Comparison of ENCODE assay signal across 12 cellular contexts in genomic region chr1:180609643-180610555, GRCh38. TPM values are rescaled to one million over a fixed set of nuclear protein-coding genes. Genes with fewer than 3 reads are reported as not detected.
A peak's percentile ranks its signal among the peaks of the same experiment; 100 is the strongest.
DNase-seq lines count a peak whose midpoint lies in the region; ATAC-seq and TF ChIP-seq lines count a peak whose summit lies in the region.
"Had no signal": no experiment of that assay in that cellular context is flagged by ENCODE, and none has a peak within 500 bp of the region (broad histone marks: within the 10 kb centered on the region; RNA-seq: fewer than 3 reads in every experiment).

No MANE protein-coding gene starts in this region.

- intact Hi-C loops in HCT116 (cut with micrococcal nuclease), result no loop called here

- H4K12ac ChIP-seq in trophoblast cell (ENCODE audit: low read depth, low read length), result no peak overlapping the region

- no peak overlapping the region for H3K18ac ChIP-seq in trophoblast cell (ENCODE audit: low read length)

- H2AFZ ChIP-seq in HCT116 (ENCODE audit: low read depth, low read length, poor library complexity, severe bottlenecking) (peak overlapping the region; percentile 80), trophoblast cell (ENCODE audit: insufficient read depth, low read length, poor library complexity) (no peak overlapping the region)

- ATAC-seq in HCT116, result peak; percentile 57; the same call in 1 of the 2 replicates

- TF ChIP-seq CTCF in HCT116 (IDR thresholded peaks at IDR 0.05 in 2 of 3, conservative IDR thresholded peaks at IDR 0.05 in 1 of 3; ENCODE audit: borderline replicate concordance in 1 of 3, insufficient read depth in 1 of 3, low read depth in 2 of 3, low read length in 2 of 3) (no peak), fibroblast of pulmonary artery (IDR thresholded peaks at IDR 0.05; ENCODE audit: low read length, missing control alignments) (no peak)

- H3K9me3 ChIP-seq in HCT116 (ENCODE audit: control insufficient read depth in 1 of 2, insufficient read depth in 1 of 2, low read depth in 1 of 2, low read length in 2 of 2), result no peaks in the 10 kb centered on the region
- no peaks in the 10 kb centered on the region for H3K9me3 ChIP-seq in trophoblast cell (ENCODE audit: insufficient read depth, low read depth, low read length)

- no peaks in the 10 kb centered on the region for H3K27me3 ChIP-seq in HCT116 (ENCODE audit: insufficient read depth, low read length)
- no peaks in the 10 kb centered on the region for H3K27me3 ChIP-seq in trophoblast cell (ENCODE audit: insufficient read depth, low read length)

- no peaks in the 10 kb centered on the region for H3K79me1 ChIP-seq in trophoblast cell (ENCODE audit: low read length)

- H2BK120ac ChIP-seq in trophoblast cell (ENCODE audit: insufficient read depth, low read length, poor library complexity), result no peak overlapping the region

- BruUV-seq in HCT116 (replicated peaks; lab: Mats Ljungman, UMichigan), result no TSS peak

- H3K79me2 ChIP-seq in HCT116 (ENCODE audit: insufficient read depth, low read length) (no peaks in the 10 kb centered on the region), trophoblast cell (ENCODE audit: control insufficient read depth, insufficient read depth, low read length, poor library complexity) (no peaks in the 10 kb centered on the region)

- CTCF ChIA-PET in HCT116 (lab: Charles Lee), result no interaction called here

- no peak overlapping the region for H3K23ac ChIP-seq in trophoblast cell (ENCODE audit: low read length)

- DNase-seq in HCT116 (ENCODE audit: low read depth, low spot score) (no peak), OCI-M1 (lab: John Stamatoyannopoulos, UW) (peak; percentile 89), fibroblast of pulmonary artery (ENCODE audit: low read depth) (peak; percentile 67), trophoblast cell (peak; percentile 29 to 80), midbrain (lab: John Stamatoyannopoulos, UW) (no peak), activated T-cell treated with anti-CD3 and anti-CD28 coated beads for 4 hours (no peak), NCI-H2029 treated with DMSO at 0.1 percent for 48 hours (lab: John Stamatoyannopoulos, UW) (no peak), superior temporal gyrus (ENCODE audit: extremely low spot score) (no peak)
- DNase-seq: activated T-cell treated with anti-CD3 and anti-CD28 coated beads, Interleukin-2, amount 50 U/mL, for 4 hours; cortex of kidney; immature natural killer cell; T-helper 9 cell had no signal

- H3K4me1 ChIP-seq in HCT116 (ENCODE audit: control insufficient read depth in 1 of 2, insufficient read depth in 2 of 2, low read length in 2 of 2) (peaks cover 0 to 3% of the 10 kb centered on the region in 2 experiments; a peak in 1 of 4 replicates), trophoblast cell (ENCODE audit: control insufficient read depth in 1 of 2, insufficient read depth in 2 of 2, low read length in 2 of 2) (peaks cover 0 to 7% of the 10 kb centered on the region in 2 experiments)

- WGBS in trophoblast cell (ENCODE audit: extremely low coverage, insufficient coverage, insufficient read length), result no CpG with 5 or more reads among the region's 7 CpGs

- H3K4me3 ChIP-seq in HCT116 (replicated peaks in 1 of 2; ENCODE audit: low read depth in 1 of 2, low read length in 2 of 2), result no peak overlapping the region
- no peak overlapping the region for H3K4me3 ChIP-seq in fibroblast of pulmonary artery (replicated peaks; ENCODE audit: low read depth, low read length)
- H3K4me3 ChIP-seq in trophoblast cell (ENCODE audit: low read depth, low read length), result no peak overlapping the region

- H3K4ac ChIP-seq in trophoblast cell (ENCODE audit: low read depth, low read length), result no peak overlapping the region

- no peak overlapping the region for H2BK5ac ChIP-seq in trophoblast cell (ENCODE audit: low read depth, low read length, poor library complexity)

- RAD21 ChIA-PET in HCT116 (lab: Charles Lee; ENCODE audit: low non-redundant PET in 1 of 2, low total read pairs in 2 of 2, uncharacterized antibody in 2 of 2, unreplicated experiment in 2 of 2), result no interaction called here

- H2AK5ac ChIP-seq in trophoblast cell (ENCODE audit: low read length), result no peak overlapping the region

- no peak overlapping the region for H2BK12ac ChIP-seq in trophoblast cell (ENCODE audit: low read length)

- no peak overlapping the region for H3K4me2 ChIP-seq in HCT116 (ENCODE audit: low read length)
- no peak overlapping the region for H3K4me2 ChIP-seq in trophoblast cell (ENCODE audit: low read length)

- H3K9ac ChIP-seq in HCT116 (ENCODE audit: low read length) (no peak overlapping the region), trophoblast cell (ENCODE audit: low read length) (no peak overlapping the region)

- no peak for TF ChIP-seq RAD21 in HCT116 (IDR thresholded peaks at IDR 0.05; ENCODE audit: low read depth)

- H4K20me1 ChIP-seq in HCT116 (ENCODE audit: insufficient read depth), result no peaks in the 10 kb centered on the region

- no peak overlapping the region for H3K14ac ChIP-seq in trophoblast cell (ENCODE audit: low read length)

- no peak overlapping the region for H4K8ac ChIP-seq in trophoblast cell (ENCODE audit: low read depth, low read length)

- no peak for TF ChIP-seq POLR2A in HCT116 (IDR thresholded peaks at IDR 0.05; ENCODE audit: borderline replicate concordance, extremely low read depth, insufficient read depth, insufficient read length)

- H3K9me2 ChIP-seq in HCT116 (ENCODE audit: insufficient read depth), result peaks cover 4% of the 10 kb centered on the region; the same call in 1 of the 2 replicates

- H3K36me3 ChIP-seq in HCT116 (ENCODE audit: control insufficient read depth in 1 of 2, insufficient read depth in 2 of 2, low read length in 2 of 2) (no peaks in the 10 kb centered on the region), trophoblast cell (ENCODE audit: control insufficient read depth in 1 of 2, insufficient read depth in 2 of 2, low read length in 2 of 2) (no peaks in the 10 kb centered on the region)

- POLR2A ChIA-PET in HCT116 (lab: Charles Lee), result no interaction called here

- no peak overlapping the region for H4K91ac ChIP-seq in trophoblast cell (ENCODE audit: low read depth, low read length)

- no peak overlapping the region for H3K27ac ChIP-seq in HCT116 (ENCODE audit: low read depth, low read length)
- H3K27ac ChIP-seq in trophoblast cell (ENCODE audit: low read depth, low read length), result no peak overlapping the region

TF ChIP-seq in HCT116, 20 proteins besides CTCF, POLR2A, EP300 and RAD21:
- TF ChIP-seq SRF (IDR thresholded peaks at IDR 0.05; ENCODE audit: low read depth) (no peak), MAX (IDR thresholded peaks at IDR 0.05) (no peak), EGR1 (IDR thresholded peaks at IDR 0.05; ENCODE audit: low read depth) (no peak), POLR2AphosphoS5 (IDR thresholded peaks at IDR 0.05; ENCODE audit: low read depth, low read length) (no peak), ELF1 (IDR thresholded peaks at IDR 0.05; ENCODE audit: borderline replicate concordance, low read depth) (no peak; the same call in 1 of the 2 replicates), EZH2phosphoT487 (IDR thresholded peaks at IDR 0.05; ENCODE audit: borderline replicate concordance) (no peak), SIN3A (IDR thresholded peaks at IDR 0.05; ENCODE audit: low read depth) (no peak), ZNF274 (IDR thresholded peaks at IDR 0.05; ENCODE audit: low read depth, low read length) (no peak), ZFX (IDR thresholded peaks at IDR 0.05) (no peak), YY1 (IDR thresholded peaks at IDR 0.05; ENCODE audit: extremely low read depth, insufficient replicate concordance, low read depth, low read length) (no peak), FOSL1 (IDR thresholded peaks at IDR 0.05; ENCODE audit: low read depth) (no peak)
- TF ChIP-seq, protein P1, sequence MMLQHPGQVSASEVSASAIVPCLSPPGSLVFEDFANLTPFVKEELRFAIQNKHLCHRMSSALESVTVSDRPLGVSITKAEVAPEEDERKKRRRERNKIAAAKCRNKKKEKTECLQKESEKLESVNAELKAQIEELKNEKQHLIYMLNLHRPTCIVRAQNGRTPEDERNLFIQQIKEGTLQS (IDR thresholded peaks at IDR 0.05), result no peak

RNA-seq across cellular contexts. Expression of gene XPR1, which starts 21.9 kb away (rescaled TPM):
- total RNA-seq in HCT116 (2021; ENCODE audit: unreplicated experiment), result 19.9 TPM
- 6.9 and 9.3 TPM in 2 replicates for polyA plus RNA-seq in HCT116 (2012)
- 26.3 and 26.6 TPM in 2 replicates for polyA plus RNA-seq in trophoblast cell (2013)

RNA-seq across cellular contexts. Expression of gene OVAAL, which starts 51.1 kb away (rescaled TPM):
- not detected for total RNA-seq in HCT116 (2021; ENCODE audit: unreplicated experiment)
- polyA plus RNA-seq in HCT116 (2012), result not detected in 2 replicates
- not detected in 2 replicates for polyA plus RNA-seq in trophoblast cell (2013)
- total RNA-seq: activated T-cell treated with anti-CD3 and anti-CD28 coated beads, Interleukin-2, amount 50 U/mL, for 4 hours had no signal
- polyA plus RNA-seq: immature natural killer cell had no signal

Comparison
In these comparisons a context has a peak if more than half of its experiments do, and no peak if none do; other contexts are left out.
1. DNase-seq: peak in OCI-M1 (single experiment), fibroblast of pulmonary artery (single experiment) and trophoblast cell (2 of 2); none in HCT116 (single experiment), midbrain (single experiment), activated T-cell treated with anti-CD3 and anti-CD28 coated beads for 4 hours (single experiment), NCI-H2029 treated with DMSO at 0.1 percent for 48 hours (single experiment) and superior temporal gyrus (single experiment).